ENCODE assay signal across 2 cellular contexts in the genomic region with DNA sequence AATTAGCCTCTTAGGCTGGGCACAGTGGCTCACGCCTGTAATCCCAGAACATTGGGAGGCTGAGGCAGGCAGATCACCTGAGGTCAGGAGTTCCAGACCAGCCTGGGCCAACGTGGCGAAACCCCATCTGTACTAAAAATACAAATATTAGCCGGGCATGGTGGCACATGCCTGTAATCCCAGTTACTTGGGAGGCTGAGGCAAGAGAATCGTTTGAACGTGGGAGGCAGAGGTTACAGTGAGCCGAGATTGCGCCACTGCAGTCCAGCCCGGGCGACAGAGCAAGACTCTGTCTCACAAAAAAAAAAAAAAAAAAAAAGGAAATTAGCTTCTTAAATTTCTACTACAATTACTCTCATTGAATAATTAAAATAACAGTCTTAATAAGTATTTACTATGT.
TF ChIP-seq lines count a peak whose summit lies in the region.

No MANE protein-coding gene starts in this region.

TF ChIP-seq in K562, 482 proteins besides CTCF, POLR2A, EP300 and RAD21:
- TF ChIP-seq CEBPB (tag; IDR thresholded peaks at IDR 0.05): 0 out of 2 replicates have a peak, but pooled peaks have one; percentile 25
TF ChIP-seq in K562: peak in this region for 1; not testable (repeated sequence) for 481.

TF ChIP-seq in HepG2, 621 proteins besides CTCF, POLR2A, EP300 and RAD21:
- TF ChIP-seq CEBPB (IDR thresholded peaks at IDR 0.05; ENCODE audit: borderline replicate concordance, low read depth, low read length): peak; percentile 25; the same call in 1 of the 2 replicates
